ENCODE assay signal across 11 cellular contexts in the genomic region with DNA sequence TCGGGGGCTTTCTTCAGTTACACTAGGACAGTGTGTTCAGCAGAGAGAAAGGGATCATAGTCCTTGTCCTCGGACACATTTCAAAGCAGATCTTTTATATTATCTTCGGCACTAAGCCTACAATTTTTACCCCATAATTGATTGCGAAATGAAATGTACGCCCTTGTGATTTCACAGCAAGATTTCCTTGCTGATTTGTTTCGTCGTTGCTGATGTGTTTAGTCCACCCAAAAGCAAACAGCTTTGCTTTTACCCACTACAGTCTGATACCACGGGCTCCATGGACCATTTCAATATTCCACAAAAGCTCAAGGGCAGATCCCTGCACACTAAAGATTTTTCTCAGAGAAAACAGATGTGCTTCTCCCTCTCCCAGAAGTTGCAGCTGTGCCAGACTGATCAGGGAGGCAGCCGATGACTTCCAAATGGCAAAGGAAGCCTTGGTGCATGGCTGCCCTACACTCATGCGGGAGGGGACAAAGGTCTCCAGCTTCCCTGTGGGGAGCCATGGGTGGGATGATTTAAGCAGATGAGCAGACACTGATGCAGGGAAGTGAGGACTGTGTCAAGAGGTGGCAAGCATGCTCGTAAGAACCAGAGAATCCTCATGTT.
DNase-seq lines count a peak whose midpoint lies in the region; ATAC-seq, FAIRE-seq and TF ChIP-seq lines count a peak whose summit lies in the region.
"Had no signal": no experiment of that assay in that cellular context is flagged by ENCODE, and none has a peak within 500 bp of the region (broad histone marks: within the 10 kb centered on the region; RNA-seq: fewer than 3 reads in every experiment).

No MANE protein-coding gene starts in this region.

- H3K27me3 ChIP-seq in lung (ENCODE audit: control insufficient read depth, insufficient read depth): no peaks in the 10 kb centered on the region
- no peaks in the 10 kb centered on the region for H3K27me3 ChIP-seq in suprapubic skin

- H3K4me1 ChIP-seq in lung (ENCODE audit: control insufficient read depth in 2 of 2, insufficient read depth in 2 of 2, low read length in 2 of 2) (peaks cover 14 to 15% of the 10 kb centered on the region in 2 donors), suprapubic skin (peaks cover 70% of the 10 kb centered on the region)

- TF ChIP-seq EP300 in suprapubic skin (IDR thresholded peaks at IDR 0.05): no peak

- FAIRE-seq in GM12891 (lab: Jason Lieb, UNC): no peak
- FAIRE-seq: G401.6 had no signal

- TF ChIP-seq POLR2A in suprapubic skin (IDR thresholded peaks at IDR 0.05): peak in 1 of 2 donors; percentile 22
- no peak for TF ChIP-seq POLR2A in GM12891 (IDR thresholded peaks at IDR 0.05; ENCODE audit: low read depth, low read length)

- WGBS in lung, 2 donors: 52 to 61% methylated on average over 11 of the region's 11 CpGs
- 21% methylated on average over 11 of the region's 11 CpGs for WGBS in suprapubic skin

- DNase-seq in NCI-H526 (lab: John Stamatoyannopoulos, UW) (peak; percentile 69 to 77), ecto neural progenitor cell (ENCODE audit: low spot score) (peak; percentile 45), lung (ENCODE audit: low spot score) (no peak), suprapubic skin (ENCODE audit: low spot score in 2 of 2) (no peak), GM12891 (ENCODE audit: insufficient read length, low spot score) (no peak), hypothalamus (lab: John Stamatoyannopoulos, UW) (no peak), SW480 (ENCODE audit: low spot score) (no peak), ACHN (no peak)
- DNase-seq: stimulated activated CD4-positive, alpha-beta T cell treated with anti-CD3 and anti-CD28 coated beads, Interleukin-4, amount 100 ng/mL, for 1 hour had no signal

- H3K36me3 ChIP-seq in lung (ENCODE audit: control insufficient read depth in 2 of 2, insufficient read depth in 2 of 2, low read length in 2 of 2): peaks cover 0 to 7% of the 10 kb centered on the region in 2 donors
- H3K36me3 ChIP-seq in suprapubic skin: peaks cover 12% of the 10 kb centered on the region

- peak; percentile 31 for ATAC-seq in lung (ENCODE audit: insufficient read depth, low FRiP score)
- ATAC-seq: Panc1 had no signal

- in situ Hi-C loops in ACHN (cut with HindIII; ENCODE audit: low pct_ligation_motif_present, low pct_unique_long_range_greater_than_20kb, low sequenced_read_pairs): no loop called here

- peak overlapping the region in 1 of 2 donors; percentile 82 for H3K27ac ChIP-seq in lung (ENCODE audit: low read depth in 1 of 2, low read length in 1 of 2)
- H3K27ac ChIP-seq in suprapubic skin: peak overlapping the region; percentile 91

- TF ChIP-seq CTCF in lung (IDR thresholded peaks at IDR 0.05; ENCODE audit: control extremely low read depth, extremely low read depth): no peak
- TF ChIP-seq CTCF in suprapubic skin (IDR thresholded peaks at IDR 0.05): no peak

- H3K4me3 ChIP-seq in lung (no peak overlapping the region), suprapubic skin (peak overlapping the region; percentile 11)

- H3K9me3 ChIP-seq in lung (ENCODE audit: control insufficient read depth in 2 of 2, insufficient read depth in 1 of 2, low read length in 1 of 2) (peaks cover 0 to 1% of the 10 kb centered on the region in 2 donors), suprapubic skin (no peaks in the 10 kb centered on the region)

TF ChIP-seq in GM12891, 5 proteins besides CTCF, POLR2A, EP300 and RAD21:
- TF ChIP-seq TAF1 (IDR thresholded peaks at IDR 0.05; ENCODE audit: low read depth, low read length): no peak
- TF ChIP-seq SPI1 (IDR thresholded peaks at IDR 0.05; ENCODE audit: low read depth, low read length): no peak
- no peak for TF ChIP-seq POU2F2 (IDR thresholded peaks at IDR 0.05; ENCODE audit: low read depth, low read length)
- TF ChIP-seq PAX5 (IDR thresholded peaks at IDR 0.05; ENCODE audit: insufficient read depth, low read length, severe bottlenecking): no peak
- no peak for TF ChIP-seq POLR2AphosphoS5 (IDR thresholded peaks at IDR 0.05; ENCODE audit: low read depth, low read length)

Comparison
In these comparisons a context has a peak if more than half of its experiments do, and no peak if none do; other contexts are left out.
1. DNase-seq: peak in NCI-H526 (2 of 2) and ecto neural progenitor cell (single experiment); none in lung (single experiment), suprapubic skin (0 of 2), GM12891 (single experiment), hypothalamus (0 of 51), SW480 (single experiment) and ACHN (single experiment).